Comparison of ENCODE assay signal across 16 cellular contexts in genomic region chr3:45746974-45747622, GRCh38. TPM values are rescaled to one million over a fixed set of nuclear protein-coding genes. Genes with fewer than 3 reads are reported as not detected.
DNase-seq lines count a peak whose midpoint lies in the region; ATAC-seq and TF ChIP-seq lines count a peak whose summit lies in the region.
"Had no signal": no experiment of that assay in that cellular context is flagged by ENCODE, and none has a peak within 500 bp of the region (broad histone marks: within the 10 kb centered on the region; RNA-seq: fewer than 3 reads in every experiment).

No MANE protein-coding gene starts in this region.

- no peaks in the 10 kb centered on the region for H3K27me3 ChIP-seq in heart left ventricle
- no peaks in the 10 kb centered on the region for H3K27me3 ChIP-seq in psoas muscle (ENCODE audit: insufficient read depth in 3 of 3, low read length in 2 of 3)
- H3K27me3 ChIP-seq: BE2C, MG63 had no signal

- CTCF ChIA-PET in HEK293 (lab: Yijun Ruan, JAX) = interaction anchor here (0.6 kb wide), 2 partner anchors 630 to 775 kb away, joined by 3 read pairs; no protein-coding TSS in a partner anchor

- TF ChIP-seq CTCF in HEK293 (tag by site-specific recombination; IDR thresholded peaks at IDR 0.05) = no peak
- no peak for TF ChIP-seq CTCF in heart left ventricle (IDR thresholded peaks at IDR 0.05)
- TF ChIP-seq CTCF in psoas muscle (IDR thresholded peaks at IDR 0.05) = no peak

- H3K9me3 ChIP-seq in HEK293 (ENCODE audit: control insufficient read depth, insufficient read depth, low read depth, low read length) = no peaks in the 10 kb centered on the region
- no peaks in the 10 kb centered on the region for H3K9me3 ChIP-seq in heart left ventricle
- no peaks in the 10 kb centered on the region for H3K9me3 ChIP-seq in psoas muscle
- H3K9me3 ChIP-seq: BE2C, MG63 had no signal

- H3K4me1 ChIP-seq in HEK293 (ENCODE audit: control insufficient read depth, insufficient read depth, low read length) (no peaks in the 10 kb centered on the region), heart left ventricle (peaks cover 0 to 2% (median 0%) of the 10 kb centered on the region in 12 donors), psoas muscle (no peaks in the 10 kb centered on the region)
- H3K4me1 ChIP-seq: BE2C had no signal

- intact Hi-C loops in heart left ventricle (cut with DNase I) = no loop called here
- intact Hi-C loops in psoas muscle (cut with DNase I) = no loop called here

- H3K27ac ChIP-seq in HEK293 (ENCODE audit: extremely low read depth, low read depth, low read length) (no peak overlapping the region), heart left ventricle (no peak overlapping the region), psoas muscle (no peak overlapping the region)
- H3K27ac ChIP-seq: KMS-11 had no signal

- WGBS in heart left ventricle, 4 donors = 88 to 100% (median 92%) methylated on average over 8 to 14 of the region's 14 CpGs
- 88 to 92% (median 90%) methylated on average over 11 to 14 of the region's 14 CpGs for WGBS in psoas muscle, 3 donors

- POLR2A ChIA-PET in HEK293 (lab: Yijun Ruan, JAX) = no interaction called here

- ATAC-seq in heart left ventricle (peak in 3 of 4 donors; percentile 7 to 57 (median 12)), psoas muscle (peak in 3 of 4 donors; percentile 21 to 37 (median 23)), HG03095 (IDR thresholded peaks at IDR 0.05; ENCODE audit: unreplicated experiment) (no peak)

- peak; percentile 7 for TF ChIP-seq POLR2A in GM18951 (IDR thresholded peaks at IDR 0.05; ENCODE audit: extremely low read depth, insufficient read depth, insufficient read length)
- TF ChIP-seq POLR2A in heart left ventricle (IDR thresholded peaks at IDR 0.05) = no peak

- H3K36me3 ChIP-seq in HEK293 (ENCODE audit: control insufficient read depth in 2 of 2, insufficient read depth in 1 of 2, low read length in 2 of 2) = peaks cover 0 to 54% of the 10 kb centered on the region in 2 experiments; a peak in 1 of 3 replicates
- H3K36me3 ChIP-seq in heart left ventricle = peaks cover 0 to 62% (median 48%) of the 10 kb centered on the region in 9 donors
- peaks cover 3 to 42% of the 10 kb centered on the region in 2 donors for H3K36me3 ChIP-seq in psoas muscle (ENCODE audit: insufficient read depth in 1 of 2, low read depth in 1 of 2)

- DNase-seq in heart left ventricle (no peak), psoas muscle (no peak), NCI-H2107 (lab: John Stamatoyannopoulos, UW) (no peak), DMS153 (lab: John Stamatoyannopoulos, UW) (no peak), HPDE6-E6E7 (ENCODE audit: extremely low spot score) (no peak)
- DNase-seq: BE2C; CD8-positive, alpha-beta memory T cell; MG63; NCI-H1092 treated with DMSO at 0.1 percent for 48 hours; NCI-H1694 treated with DMSO at 0.1 percent for 48 hours; NCI-H69; PC-3 had no signal

- in situ Hi-C loops in GM18951 (cut with MboI; ENCODE audit: low sequenced_read_pairs, unreplicated experiment) = no loop called here

- H3K4me3 ChIP-seq in HEK293 (ENCODE audit: low read depth, low read length) (no peak overlapping the region), heart left ventricle (no peak overlapping the region), psoas muscle (no peak overlapping the region)
- H3K4me3 ChIP-seq: MG63 had no signal

TF ChIP-seq in HEK293, 187 proteins besides CTCF, POLR2A, EP300 and RAD21:
- TF ChIP-seq ZNF362 (tag by site-specific recombination; IDR thresholded peaks at IDR 0.05) (no peak), ZNF830 (tag by site-specific recombination; IDR thresholded peaks at IDR 0.05; ENCODE audit: low read depth) (no peak), ZFP3 (tag by site-specific recombination; IDR thresholded peaks at IDR 0.05; ENCODE audit: low read depth) (no peak), ZNF391 (tag by site-specific recombination; IDR thresholded peaks at IDR 0.05; ENCODE audit: borderline replicate concordance, low read depth) (no peak), ZIC2 (tag by site-specific recombination; IDR thresholded peaks at IDR 0.05) (peak; percentile 40; the same call in 1 of the 2 replicates), YY1 (tag by site-specific recombination; IDR thresholded peaks at IDR 0.05) (no peak), ZNF280D (tag by site-specific recombination; IDR thresholded peaks at IDR 0.05) (no peak)

RNA-seq across cellular contexts. Expression of gene SLC6A20, which starts 49.2 kb away (rescaled TPM):
- total RNA-seq in heart left ventricle (under 1 TPM in 2 of 9 donors, not detected in 7; 0.19 to 0.59 TPM), psoas muscle (under 1 TPM; 0.27 to 0.69 (median 0.59) TPM)
- polyA plus RNA-seq in heart left ventricle (under 1 TPM in 1 of 2 donors, not detected in 1; 0.12 TPM), psoas muscle (under 1 TPM; 0.10 to 0.42 (median 0.37) TPM)
- total RNA-seq: CD8-positive, alpha-beta memory T cell; PC-3 had no signal
- polyA plus RNA-seq: CD8-positive, alpha-beta memory T cell had no signal

RNA-seq across cellular contexts. Expression of gene SACM1L, which starts 57.9 kb away (rescaled TPM):
- total RNA-seq in heart left ventricle (10 to 100 TPM; 12.6 to 35.3 (median 22.3) TPM), psoas muscle (10 to 100 TPM; 13.1 to 18.1 (median 14.5) TPM)
- polyA plus RNA-seq in heart left ventricle (10 to 100 TPM; 15.1 to 25.7 TPM), psoas muscle (10 to 100 TPM in 2 of 3 donors, 1 to 10 TPM in 1; 7.5 to 14.2 (median 13.3) TPM)
